Comparison of ENCODE assay signal across 30 cellular contexts in the genomic region with DNA sequence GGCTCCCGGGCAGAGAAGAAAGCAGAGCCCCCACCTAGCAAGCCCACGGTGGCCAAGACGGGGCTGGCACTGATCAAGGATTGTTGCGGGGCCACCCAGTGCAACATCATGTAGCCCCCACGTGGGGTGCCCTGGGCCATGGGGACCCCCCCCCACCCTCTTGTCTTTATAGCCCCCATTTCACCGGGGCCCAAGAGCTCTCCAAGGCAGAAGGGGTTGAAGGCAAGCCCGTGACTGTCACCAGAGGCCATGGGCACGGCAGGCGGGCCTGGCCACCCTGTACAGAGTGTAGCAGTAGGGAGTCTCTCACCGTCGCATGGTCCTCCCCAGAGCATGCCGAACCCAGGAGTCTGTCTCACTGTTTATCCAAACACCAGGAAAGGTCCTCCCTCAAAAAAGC.
"Had no signal": no experiment of that assay in that cellular context is flagged by ENCODE, and none has a peak within 500 bp of the region (broad histone marks: within the 10 kb centered on the region; RNA-seq: fewer than 3 reads in every experiment).

No MANE protein-coding gene starts in this region.

- H3K4me3 Mint-ChIP-seq: activated CD4-positive, alpha-beta memory T cell treated with anti-CD3 and anti-CD28 coated beads, Interleukin-2, amount 10 ng/mL, durations not matched to agents 7 days and 5 days; activated CD4-positive, alpha-beta T cell treated with anti-CD3 and anti-CD28 coated beads, Interleukin-2, amount 10 ng/mL, durations not matched to agents 7 days and 5 days; activated CD8-positive, alpha-beta memory T cell treated with anti-CD3 and anti-CD28 coated beads, Interleukin-2, amount 10 ng/mL, durations not matched to agents 7 days and 5 days; activated naive CD4-positive, alpha-beta T cell treated with anti-CD3 and anti-CD28 coated beads, Interleukin-2, amount 50 U/mL, for 24 hours; effector memory CD8-positive, alpha-beta T cell; nephron; stimulated activated naive CD8-positive, alpha-beta T cell treated with anti-CD3 and anti-CD28 coated beads, Interleukin-15, amount 100 ng/mL, for 72 hours; T-helper 17 cell; WTC11 had no signal

- H2AFZ ChIP-seq: hepatocyte had no signal

- H3K4me1 Mint-ChIP-seq: WTC11 had no signal

- H3K27me3 Mint-ChIP-seq: activated CD4-positive, alpha-beta memory T cell treated with anti-CD3 and anti-CD28 coated beads, Interleukin-2, amount 10 ng/mL, durations not matched to agents 7 days and 5 days; activated CD4-positive, alpha-beta T cell treated with anti-CD3 and anti-CD28 coated beads, Interleukin-2, amount 10 ng/mL, durations not matched to agents 7 days and 5 days; activated CD8-positive, alpha-beta memory T cell treated with anti-CD3 and anti-CD28 coated beads, Interleukin-2, amount 10 ng/mL, durations not matched to agents 7 days and 5 days; activated naive CD4-positive, alpha-beta T cell treated with anti-CD3 and anti-CD28 coated beads, Interleukin-2, amount 50 U/mL, for 24 hours; effector memory CD8-positive, alpha-beta T cell; stimulated activated naive CD8-positive, alpha-beta T cell treated with anti-CD3 and anti-CD28 coated beads, Interleukin-15, amount 100 ng/mL, for 72 hours; T-helper 17 cell had no signal

- ATAC-seq: activated CD8-positive, alpha-beta memory T cell treated with anti-CD3 and anti-CD28 coated beads, Interleukin-2, amount 10 ng/mL, durations not matched to agents 7 days and 5 days; body of pancreas; effector memory CD8-positive, alpha-beta T cell; gastroesophageal sphincter; mucosa of descending colon; pancreas; psoas muscle; stimulated activated naive CD8-positive, alpha-beta T cell treated with anti-CD3 and anti-CD28 coated beads, Interleukin-15, amount 100 ng/mL, for 72 hours; T-helper 17 cell; WTC11 had no signal

- DNase-seq: activated CD4-positive, alpha-beta memory T cell treated with anti-CD3 and anti-CD28 coated beads, Interleukin-2, amount 10 ng/mL, durations not matched to agents 7 days and 5 days; activated CD4-positive, alpha-beta T cell treated with anti-CD3 and anti-CD28 coated beads for 1 hour; activated CD4-positive, alpha-beta T cell treated with anti-CD3 and anti-CD28 coated beads, Interleukin-2, amount 10 ng/mL, durations not matched to agents 7 days and 5 days; activated CD8-positive, alpha-beta memory T cell treated with anti-CD3 and anti-CD28 coated beads, Interleukin-2, amount 10 ng/mL, durations not matched to agents 7 days and 5 days; activated T-cell treated with anti-CD3 and anti-CD28 coated beads, Interleukin-2, amount 50 U/mL, for 48 hours; adrenal gland; aorta; body of pancreas; effector memory CD8-positive, alpha-beta T cell; islet precursor cell; left ventricle myocardium inferior; mucosa of descending colon; pancreas; psoas muscle; stimulated activated CD4-positive, alpha-beta T cell treated with anti-CD3 and anti-CD28 coated beads, Interleukin-2, amount 100 ng/mL, for 48 hours; stimulated activated naive CD8-positive, alpha-beta T cell treated with anti-CD3 and anti-CD28 coated beads, Interleukin-15, amount 100 ng/mL, for 72 hours; substantia nigra; T-helper 17 cell; T1000; upper lobe of left lung had no signal

- H3K4me2 ChIP-seq: hepatocyte had no signal

- H3K27me3 ChIP-seq: adrenal gland, body of pancreas, cardiac muscle cell, gastroesophageal sphincter, hepatocyte, pancreas, upper lobe of left lung, vagina had no signal

- H3K36me3 ChIP-seq: adrenal gland, cardiac muscle cell, pancreas had no signal

- H3K79me2 ChIP-seq: hepatocyte had no signal

- H3K27ac Mint-ChIP-seq: activated CD4-positive, alpha-beta memory T cell treated with anti-CD3 and anti-CD28 coated beads, Interleukin-2, amount 10 ng/mL, durations not matched to agents 7 days and 5 days; activated CD4-positive, alpha-beta T cell treated with anti-CD3 and anti-CD28 coated beads, Interleukin-2, amount 10 ng/mL, durations not matched to agents 7 days and 5 days; activated naive CD4-positive, alpha-beta T cell treated with anti-CD3 and anti-CD28 coated beads, Interleukin-2, amount 50 U/mL, for 24 hours; activated T-helper 2 cell treated with anti-CD3 and anti-CD28 coated beads, Interferon-gamma antibody, Interleukin-2, Interleukin-4, amounts not matched to agents 10 μg/mL and 5 μg/mL and 100 μg/mL, durations not matched to agents 14 hours and 24 hours and 36 hours; nephron; T-helper 17 cell; WTC11 had no signal

- H3K9me3 ChIP-seq: adrenal gland, body of pancreas, pancreas, vagina had no signal

- H3K4me3 ChIP-seq: adrenal gland, body of pancreas, cardiac muscle cell, coronary artery, gastroesophageal sphincter, hepatocyte, left ventricle myocardium inferior, lung, mucosa of descending colon, pancreas, psoas muscle, upper lobe of left lung, vagina had no signal

- H3K27ac ChIP-seq: adrenal gland, body of pancreas, cardiac muscle cell, coronary artery, gastroesophageal sphincter, hepatocyte, left ventricle myocardium inferior, pancreas, psoas muscle, upper lobe of left lung, vagina had no signal
